12 cellular contexts compared by ENCODE assay signal in genomic region chr6:125104425-125104824, GRCh38. TPM values are rescaled to one million over a fixed set of nuclear protein-coding genes. Genes with fewer than 3 reads are reported as not detected.
DNase-seq lines count a peak whose midpoint lies in the region; ATAC-seq, FAIRE-seq and TF ChIP-seq lines count a peak whose summit lies in the region.
"Had no signal": no experiment of that assay in that cellular context is flagged by ENCODE, and none has a peak within 500 bp of the region (broad histone marks: within the 10 kb centered on the region; RNA-seq: fewer than 3 reads in every experiment).

No MANE protein-coding gene starts in this region.

- H3K4me3 ChIP-seq in endothelial cell of umbilical vein (replicated peaks in 1 of 3; ENCODE audit: insufficient read depth in 1 of 3, low read depth in 1 of 3, low read length in 3 of 3) (no peak overlapping the region), osteoblast (ENCODE audit: insufficient read depth, low read length) (no peak overlapping the region)

- TF ChIP-seq CTCF in endothelial cell of umbilical vein (IDR thresholded peaks at IDR 0.05; ENCODE audit: extremely low read depth in 1 of 2, insufficient read depth in 1 of 2, low read depth in 1 of 2, low read length in 2 of 2): no peak
- TF ChIP-seq CTCF in osteoblast (IDR thresholded peaks at IDR 0.05; ENCODE audit: extremely low read depth, low read depth, low read length): no peak

- DNase-seq in ELR (ENCODE audit: low read depth) (peak; percentile 40), NCI-H82 (lab: John Stamatoyannopoulos, UW) (peak; percentile 65), endothelial cell of umbilical vein (ENCODE audit: low read depth, low spot score) (peak; percentile 22), osteoblast (ENCODE audit: insufficient read length, low spot score, missing footprints) (peak; percentile 57), amniotic stem cell (lab: John Stamatoyannopoulos, UW) (no peak), cerebellum (ENCODE audit: low spot score) (no peak)
- DNase-seq: activated effector memory CD4-positive, alpha-beta T cell treated with anti-CD3 and anti-CD28 coated beads, Interleukin-2, amount 50 U/mL, for 16 hours; DND-41; Right ventricle myocardium superior had no signal

- H3K4me1 ChIP-seq in endothelial cell of umbilical vein (ENCODE audit: control insufficient read depth, extremely low read depth, insufficient read depth, low read length) (peaks cover 23% of the 10 kb centered on the region), osteoblast (ENCODE audit: insufficient read depth, low read length) (peaks cover 42% of the 10 kb centered on the region)

- no peaks in the 10 kb centered on the region for H3K27me3 ChIP-seq in endothelial cell of umbilical vein (ENCODE audit: control insufficient read depth in 2 of 2, insufficient read depth in 2 of 2, low read length in 2 of 2)
- H3K27me3 ChIP-seq in osteoblast (ENCODE audit: insufficient read depth, low read length): no peaks in the 10 kb centered on the region

- H2AFZ ChIP-seq in endothelial cell of umbilical vein (ENCODE audit: low read depth, low read length) (peak overlapping the region; percentile 76), osteoblast (ENCODE audit: low read length) (peak overlapping the region; percentile 77)

- no peak for TF ChIP-seq POLR2A in endothelial cell of umbilical vein (IDR thresholded peaks at IDR 0.05; ENCODE audit: low read depth, low read length)

- no peak overlapping the region for H3K27ac ChIP-seq in endothelial cell of umbilical vein (ENCODE audit: insufficient read depth, low read depth, low read length)
- peak overlapping the region; percentile 85 for H3K27ac ChIP-seq in osteoblast (ENCODE audit: low read depth, low read length)

- no peaks in the 10 kb centered on the region for H3K9me3 ChIP-seq in endothelial cell of umbilical vein (replicated peaks; ENCODE audit: control insufficient read depth, insufficient read depth, low read length)
- H3K9me3 ChIP-seq in osteoblast (ENCODE audit: low read depth, low read length): peaks cover 1% of the 10 kb centered on the region

- intact Hi-C loops in endothelial cell of umbilical vein (cut with micrococcal nuclease): no loop called here

- no peaks in the 10 kb centered on the region for H3K9me1 ChIP-seq in endothelial cell of umbilical vein (replicated peaks; ENCODE audit: control insufficient read depth, extremely low read depth, insufficient read depth, low read length)

- no peak overlapping the region for H3K9ac ChIP-seq in endothelial cell of umbilical vein (replicated peaks; ENCODE audit: extremely low read depth, insufficient read depth, low read length)

- FAIRE-seq in endothelial cell of umbilical vein (lab: Jason Lieb, UNC): peak; percentile 42

- H4K20me1 ChIP-seq in endothelial cell of umbilical vein (replicated peaks; ENCODE audit: control insufficient read depth, extremely low read depth, insufficient read depth, low read length) (no peaks in the 10 kb centered on the region), osteoblast (ENCODE audit: insufficient read depth, low read length) (no peaks in the 10 kb centered on the region)

- CTCF ChIA-PET in endothelial cell of umbilical vein (lab: Charles Lee): interaction anchor here (0.6 to 1.8 kb wide), 3 partner anchors 9 to 234 kb away, joined by 4 to 9 read pairs (median 5); no protein-coding TSS in a partner anchor

- POLR2A ChIA-PET in endothelial cell of umbilical vein (lab: Charles Lee): no interaction called here

- H3K4me2 ChIP-seq in endothelial cell of umbilical vein (ENCODE audit: insufficient read depth, low read length) (no peak overlapping the region), osteoblast (ENCODE audit: insufficient read depth, low read length) (peak overlapping the region; percentile 62)

- H3K36me3 ChIP-seq in endothelial cell of umbilical vein (ENCODE audit: control insufficient read depth in 2 of 2, extremely low read depth in 1 of 2, insufficient read depth in 2 of 2, low read length in 2 of 2) (no peaks in the 10 kb centered on the region), osteoblast (ENCODE audit: insufficient read depth, low read length) (no peaks in the 10 kb centered on the region)

- no peaks in the 10 kb centered on the region for H3K79me2 ChIP-seq in endothelial cell of umbilical vein (ENCODE audit: control insufficient read depth, insufficient read depth, low read length)
- no peaks in the 10 kb centered on the region for H3K79me2 ChIP-seq in osteoblast (ENCODE audit: insufficient read depth, low read length)

- dilution Hi-C loops in endothelial cell of umbilical vein (cut with MboI; ENCODE audit: extremely low pct_ligation_motif_present, low sequenced_read_pairs): loop anchor here (25.0 kb wide), 1 partner anchor 242 kb away; no protein-coding TSS in a partner anchor

- ATAC-seq in HG03196 (IDR thresholded peaks at IDR 0.05; ENCODE audit: unreplicated experiment) (no peak), HG03280 (IDR thresholded peaks at IDR 0.05; ENCODE audit: unreplicated experiment) (no peak)

- no TSS peak for BruUV-seq in endothelial cell of umbilical vein (replicated peaks; lab: Mats Ljungman, UMichigan)

TF ChIP-seq in endothelial cell of umbilical vein, 7 proteins besides CTCF, POLR2A, EP300 and RAD21:
- TF ChIP-seq MYC (IDR thresholded peaks at IDR 0.05; ENCODE audit: low read depth, low read length) (no peak), JUN (IDR thresholded peaks at IDR 0.05; ENCODE audit: borderline replicate concordance, insufficient read depth, insufficient read length, low read depth) (no peak), POLR2AphosphoS5 (IDR thresholded peaks at IDR 0.05; ENCODE audit: insufficient read depth, low read depth, low read length) (no peak), EZH2 (IDR thresholded peaks at IDR 0.05; ENCODE audit: borderline replicate concordance, low read depth, low read length, severe bottlenecking) (no peak), GATA2 (IDR thresholded peaks at IDR 0.05; ENCODE audit: insufficient read depth, insufficient read length, low read depth, low read length) (no peak), MAX (IDR thresholded peaks at IDR 0.05; ENCODE audit: insufficient read depth, insufficient read length) (no peak), FOS (IDR thresholded peaks at IDR 0.05; ENCODE audit: borderline replicate concordance, insufficient read depth, low read length) (no peak)

RNA-seq across cellular contexts. Expression of gene TPD52L1, which starts 49.1 kb away (rescaled TPM):
- total RNA-seq in endothelial cell of umbilical vein (0.29 and 0.83 TPM in 2 replicates), osteoblast (22.7 and 35.5 TPM in 2 replicates), cerebellum (6.7 TPM)
- 0.08 and 0.37 TPM in 2 replicates for polyA plus RNA-seq in endothelial cell of umbilical vein
- polyA plus RNA-seq in endothelial cell of umbilical vein (2011; cell fraction: cytosol; rRNA removed): 0.25 and 0.27 TPM in 2 replicates
- polyA plus RNA-seq in endothelial cell of umbilical vein (2011; cell fraction: nucleus; rRNA removed): 0.07 and 0.37 TPM in 2 replicates
- 0.31 and 0.39 TPM in 2 replicates for polyA plus RNA-seq in endothelial cell of umbilical vein (2012)
- 1.3 and 1.9 TPM in 2 replicates for polyA minus RNA-seq in endothelial cell of umbilical vein
- polyA minus RNA-seq in endothelial cell of umbilical vein (2011; cell fraction: cytosol; rRNA and poly(A)+ RNA removed): 6.3 TPM
- polyA minus RNA-seq in endothelial cell of umbilical vein (2011; cell fraction: nucleus; rRNA and poly(A)+ RNA removed): not detected in 2 replicates
- polyA plus RNA-seq: IgD-negative memory B cell had no signal

Comparison
In these comparisons a context has a peak if more than half of its experiments do, and no peak if none do; other contexts are left out.
1. DNase-seq: peak in ELR (single experiment), NCI-H82 (single experiment), endothelial cell of umbilical vein (single experiment) and osteoblast (single experiment); none in amniotic stem cell (single experiment) and cerebellum (single experiment).